ENCODE assay signal across 1 cellular context in genomic region chr12:89051065-89051677, GRCh38.
TF ChIP-seq lines count a peak whose summit lies in the region.

No MANE protein-coding gene starts in this region.

TF ChIP-seq in H1, 55 proteins besides CTCF, POLR2A, EP300 and RAD21 (continued from another document):
- TF ChIP-seq CHD7 (IDR thresholded peaks at IDR 0.05; ENCODE audit: insufficient replicate concordance, low read length) (no peak), MAFK (IDR thresholded peaks at IDR 0.05; ENCODE audit: low read depth, low read length) (no peak), MAX (IDR thresholded peaks at IDR 0.05) (no peak), ATF3 (IDR thresholded peaks at IDR 0.05; ENCODE audit: insufficient read depth, low read depth, low read length) (no peak), SUZ12 (IDR thresholded peaks at IDR 0.05; ENCODE audit: low read length) (no peak), EGR1 (IDR thresholded peaks at IDR 0.05; ENCODE audit: borderline replicate concordance, low read depth, low read length) (no peak), RBBP5 (IDR thresholded peaks at IDR 0.05; ENCODE audit: borderline replicate concordance, low read depth, low read length) (no peak)
